ENCODE assay signal across 9 cellular contexts in the genomic region with DNA sequence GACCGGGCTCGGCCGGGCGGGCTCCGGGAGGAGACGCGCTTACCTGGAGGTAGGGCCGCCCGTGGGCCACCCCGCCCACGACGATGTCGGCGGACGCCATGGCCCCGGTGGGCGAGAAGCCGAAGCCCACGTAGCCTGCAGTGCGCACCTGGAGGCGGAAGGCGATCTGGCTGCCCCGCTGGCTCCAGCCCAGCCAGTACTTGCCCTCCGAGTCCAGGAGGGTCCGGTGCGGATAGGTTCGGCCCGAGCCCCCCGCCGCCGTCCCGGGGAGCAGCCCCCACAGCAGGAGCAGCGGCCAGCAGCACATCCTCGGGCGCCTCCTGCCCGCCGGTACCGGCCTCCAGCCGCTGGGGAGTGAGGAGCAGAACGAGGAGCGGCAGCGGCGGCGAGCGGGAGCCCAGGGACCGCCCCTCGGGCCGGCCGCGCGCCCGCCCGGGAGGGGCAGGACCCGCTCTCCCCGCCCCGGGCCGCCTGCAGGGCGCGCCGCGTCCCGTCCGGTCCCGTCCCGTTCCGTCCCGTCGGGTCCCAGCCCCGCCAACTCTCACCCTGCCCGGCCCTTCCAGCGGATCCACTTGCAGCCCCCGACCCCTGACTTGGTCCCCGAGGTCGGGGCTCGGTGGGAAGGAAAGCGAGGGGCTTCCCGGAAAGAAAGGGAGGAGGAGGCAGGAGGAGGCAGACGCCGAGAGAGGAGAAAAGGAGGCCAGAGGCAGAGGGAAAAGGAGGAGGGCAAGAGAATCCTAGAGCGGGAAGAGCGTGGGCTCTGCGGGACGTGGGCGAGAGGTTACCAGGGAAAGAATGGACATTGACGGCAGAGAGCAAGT. TPM values are rescaled to one million over a fixed set of nuclear protein-coding genes. Genes with fewer than 3 reads are reported as not detected.
A peak's percentile ranks its signal among the peaks of the same experiment; 100 is the strongest.
DNase-seq lines count a peak whose midpoint lies in the region; ATAC-seq and TF ChIP-seq lines count a peak whose summit lies in the region.
"Had no signal": no experiment of that assay in that cellular context is flagged by ENCODE, and none has a peak within 500 bp of the region (broad histone marks: within the 10 kb centered on the region; RNA-seq: fewer than 3 reads in every experiment).

A gene (minus strand): TSS at position 356 of the 821 bp plus-strand sequence. CDS start 49 bp downstream, at position 307.

- peaks cover 83% of the 10 kb centered on the region for H3K27me3 Mint-ChIP-seq in CD4-positive, alpha-beta T cell

- 7% methylated on average over 23 of the region's 85 CpGs for WGBS in prostate gland

- H3K4me3 Mint-ChIP-seq in CD4-positive, alpha-beta T cell: peak within 1 kb of the TSS; percentile 7

- peaks cover 8% of the 10 kb centered on the region for H3K4me1 Mint-ChIP-seq in CD4-positive, alpha-beta T cell (ENCODE audit: low read depth)

- ATAC-seq in CD4-positive, alpha-beta T cell (ENCODE audit: poor library complexity): no peak
- peak; percentile 58 for ATAC-seq in GM19438 (IDR thresholded peaks at IDR 0.05; ENCODE audit: low read depth, unreplicated experiment)
- ATAC-seq in HG03469 (IDR thresholded peaks at IDR 0.05; ENCODE audit: unreplicated experiment): peak; percentile 34
- ATAC-seq in GM18858 (IDR thresholded peaks at IDR 0.05; ENCODE audit: unreplicated experiment): no peak

- intact Hi-C loops in CD4-positive, alpha-beta T cell (cut with DNase I, micrococcal nuclease): no loop called here
- intact Hi-C loops in left ventricle myocardium inferior (cut with micrococcal nuclease): no loop called here
- intact Hi-C loops in prostate gland (cut with DNase I): no loop called here

- no peak for TF ChIP-seq POLR2A in prostate gland (IDR thresholded peaks at IDR 0.05)

- peaks cover 12% of the 10 kb centered on the region for H3K4me1 ChIP-seq in left ventricle myocardium inferior
- H3K4me1 ChIP-seq in prostate gland (replicated peaks): no peaks in the 10 kb centered on the region

- no peak for TF ChIP-seq CTCF in CD4-positive, alpha-beta T cell (IDR thresholded peaks at IDR 0.05)
- TF ChIP-seq CTCF in left ventricle myocardium inferior (IDR thresholded peaks at IDR 0.05; ENCODE audit: borderline replicate concordance): peak; percentile 26
- TF ChIP-seq CTCF in prostate gland (IDR thresholded peaks at IDR 0.05): peak in 1 of 4 experiments; percentile 6

- peaks cover 58% of the 10 kb centered on the region for H3K27me3 ChIP-seq in CD4-positive, alpha-beta T cell (ENCODE audit: control insufficient read depth, insufficient read depth, low read length)
- H3K27me3 ChIP-seq in left ventricle myocardium inferior (ENCODE audit: low read depth) (peaks cover 88% of the 10 kb centered on the region), prostate gland (replicated peaks; ENCODE audit: insufficient read depth) (no peaks in the 10 kb centered on the region)

- H3K9me3 ChIP-seq in CD4-positive, alpha-beta T cell (ENCODE audit: control insufficient read depth, low read length): no peaks in the 10 kb centered on the region
- H3K9me3 ChIP-seq in left ventricle myocardium inferior (replicated peaks) (peaks cover 3% of the 10 kb centered on the region), prostate gland (no peaks in the 10 kb centered on the region)

- H3K27ac ChIP-seq in CD4-positive, alpha-beta T cell (ENCODE audit: low read depth, low read length): no peak within 1 kb of the TSS
- H3K27ac ChIP-seq in left ventricle myocardium inferior (replicated peaks) (peak within 1 kb of the TSS; percentile 51), prostate gland (peak within 1 kb of the TSS; percentile 43 to 63)

- no peak within 1 kb of the TSS for H3K27ac Mint-ChIP-seq in CD4-positive, alpha-beta T cell

- no peak for DNase-seq in CD4-positive, alpha-beta T cell
- DNase-seq in activated gamma-delta T cell treated with Interleukin-2 at 50 U/mL for 16 hours: peak; percentile 5
- DNase-seq in left ventricle myocardium inferior: peak; percentile 45
- DNase-seq in prostate gland (ENCODE audit: low spot score): no peak
- DNase-seq in NOMO-1 treated with DMSO at 0.1 percent for 48 hours (lab: John Stamatoyannopoulos, UW; ENCODE audit: unreplicated experiment): no peak

- POLR2A ChIA-PET in CD4-positive, alpha-beta T cell (lab: Charles Lee): no interaction called here

- H3K9me3 Mint-ChIP-seq in CD4-positive, alpha-beta T cell: no peaks in the 10 kb centered on the region

- no peaks in the 10 kb centered on the region for H3K36me3 Mint-ChIP-seq in CD4-positive, alpha-beta T cell (ENCODE audit: low read depth)

- CTCF ChIA-PET in CD4-positive, alpha-beta T cell (lab: Charles Lee): no interaction called here

- H3K4me3 ChIP-seq in left ventricle myocardium inferior: peak within 1 kb of the TSS; percentile 74
- H3K4me3 ChIP-seq in prostate gland: peak within 1 kb of the TSS; percentile 51

- H3K36me3 ChIP-seq in left ventricle myocardium inferior (no peaks in the 10 kb centered on the region), prostate gland (no peaks in the 10 kb centered on the region)

RNA-seq across cellular contexts. Expression of the gene that starts here (rescaled TPM):
- total RNA-seq in CD4-positive, alpha-beta T cell: not detected
- total RNA-seq in left ventricle myocardium inferior (3.4 TPM), prostate gland (1 to 10 TPM; 4.0 to 5.5 TPM)
- total RNA-seq: T-helper 2 cell treated with Interferon-gamma antibody and Interleukin-4, amounts not matched to agents 100 ng/mL and 5 ng/mL, for 36 hours had no signal

Comparison
In these comparisons a context has a peak if more than half of its experiments do, and no peak if none do; other contexts are left out.
1. ATAC-seq: peak in GM19438 (single experiment) and HG03469 (single experiment); none in CD4-positive, alpha-beta T cell (single experiment) and GM18858 (single experiment).
2. DNase-seq: peak in activated gamma-delta T cell treated with Interleukin-2 at 50 U/mL for 16 hours (single experiment) and left ventricle myocardium inferior (single experiment); none in CD4-positive, alpha-beta T cell (0 of 10), prostate gland (single experiment) and NOMO-1 treated with DMSO at 0.1 percent for 48 hours (single experiment).